ENCODE assay signal across 8 cellular contexts in the genomic region with DNA sequence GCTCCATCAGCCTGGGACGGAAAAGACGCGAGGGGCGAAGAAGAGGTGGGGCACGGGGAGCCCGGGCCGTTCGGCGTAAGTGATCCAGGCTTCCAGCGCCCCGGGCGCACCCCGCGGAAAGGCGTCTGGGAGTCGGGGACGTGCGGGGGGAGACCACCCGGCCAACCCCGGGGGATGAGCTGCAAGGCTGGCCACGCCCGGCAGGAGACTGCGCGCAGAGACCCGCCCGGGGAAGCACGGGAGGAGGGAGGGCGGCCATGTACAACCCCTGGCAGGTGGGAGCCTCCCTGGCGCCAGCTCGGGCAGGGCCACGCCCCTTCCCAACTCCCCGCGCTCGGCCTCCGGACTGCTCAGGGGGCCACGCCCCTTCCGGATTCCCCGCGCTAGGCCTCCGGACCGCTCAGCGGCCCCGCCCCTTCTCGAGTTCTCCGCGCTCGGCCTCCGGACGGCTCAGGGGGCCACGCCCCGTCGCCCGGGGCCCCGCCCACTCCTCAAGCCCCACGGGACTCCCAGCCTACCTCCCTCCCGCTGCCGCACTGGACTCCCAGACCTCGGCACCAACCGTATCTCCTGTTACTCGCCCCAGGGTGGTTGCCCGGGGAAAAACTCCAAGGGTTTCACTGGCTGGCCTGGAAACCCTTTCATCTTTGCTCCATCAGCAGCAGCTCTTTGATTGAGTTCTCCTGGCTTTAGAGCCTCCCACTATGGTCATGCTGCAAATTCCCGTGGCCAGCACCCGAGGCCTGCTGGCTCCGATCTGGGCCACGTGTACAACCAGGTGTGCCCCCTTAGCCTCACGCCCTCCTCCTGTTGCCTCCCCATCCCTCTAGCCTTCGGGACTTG.
DNase-seq lines count a peak whose midpoint lies in the region; ATAC-seq and TF ChIP-seq lines count a peak whose summit lies in the region.

No MANE protein-coding gene starts in this region.

- H3K36me3 ChIP-seq in CD8-positive, alpha-beta T cell (ENCODE audit: insufficient read depth, low read length): no peaks in the 10 kb centered on the region
- H3K36me3 ChIP-seq in mucosa of descending colon (ENCODE audit: low read depth): no peaks in the 10 kb centered on the region

- peaks cover 10% of the 10 kb centered on the region for H3K4me1 Mint-ChIP-seq in CD8-positive, alpha-beta T cell (ENCODE audit: low read depth)

- no peak for TF ChIP-seq CTCF in CD8-positive, alpha-beta T cell (IDR thresholded peaks at IDR 0.05)
- TF ChIP-seq CTCF in GM20000 (IDR thresholded peaks at IDR 0.05; ENCODE audit: extremely low read depth, missing control alignments): no peak
- no peak for TF ChIP-seq CTCF in epithelial cell of proximal tubule (conservative IDR thresholded peaks at IDR 0.05; ENCODE audit: low read depth, low read length)
- no peak for TF ChIP-seq CTCF in mucosa of descending colon (IDR thresholded peaks at IDR 0.05)

- H3K27ac ChIP-seq in CD8-positive, alpha-beta T cell (ENCODE audit: low read depth, low read length): no peak overlapping the region

- no peaks in the 10 kb centered on the region for H3K27me3 ChIP-seq in CD8-positive, alpha-beta T cell (ENCODE audit: insufficient read depth, low read length)

- ATAC-seq in CD8-positive, alpha-beta T cell: peak; percentile 80
- ATAC-seq in mucosa of descending colon: peak; percentile 96

- POLR2A ChIA-PET in CD8-positive, alpha-beta T cell (lab: Charles Lee): interaction anchor here (1.0 kb wide), 1 partner anchor 12 kb away, joined by 7 read pairs; no protein-coding TSS in a partner anchor

- peak overlapping the region; percentile 88 for H3K4me3 Mint-ChIP-seq in CD8-positive, alpha-beta T cell

- H3K9me3 Mint-ChIP-seq in CD8-positive, alpha-beta T cell: no peaks in the 10 kb centered on the region

- H3K27ac Mint-ChIP-seq in CD8-positive, alpha-beta T cell: no peak overlapping the region

- intact Hi-C loops in CD8-positive, alpha-beta T cell (cut with DNase I, micrococcal nuclease): loop anchor here (1.0 to 10.0 kb wide), 2 partner anchors 171 to 571 kb away; no protein-coding TSS in a partner anchor
- intact Hi-C loops in mucosa of descending colon (cut with DNase I, micrococcal nuclease): no loop called here

- peak; percentile 12 to 73 (median 59) for DNase-seq in CD8-positive, alpha-beta T cell
- DNase-seq in GM20000 (ENCODE audit: low spot score): peak; percentile 97
- peak; percentile 63 for DNase-seq in HS-27A (ENCODE audit: low read depth)
- peak; percentile 96 for DNase-seq in NOMO-1 treated with DMSO at 0.1 percent for 48 hours (lab: John Stamatoyannopoulos, UW; ENCODE audit: unreplicated experiment)
- peak; percentile 70 for DNase-seq in activated T-cell treated with anti-CD3 and anti-CD28 coated beads, Interleukin-2, amount 50 U/mL, for 1 hour
- no peak for DNase-seq in epithelial cell of proximal tubule (ENCODE audit: low read depth)
- peak; percentile 90 to 93 (median 91) for DNase-seq in mucosa of descending colon
- peak; percentile 84 to 87 for DNase-seq in stimulated activated CD8-positive, alpha-beta memory T cell treated with anti-CD3 and anti-CD28 coated beads, Interleukin-2, amount 100 ng/mL, for 48 hours (ENCODE audit: low read depth in 2 of 2)

- H3K36me3 Mint-ChIP-seq in CD8-positive, alpha-beta T cell: no peaks in the 10 kb centered on the region

- CTCF ChIA-PET in CD8-positive, alpha-beta T cell (lab: Charles Lee): interaction anchor here (1.3 kb wide), 1 partner anchor 964 kb away, joined by 3 read pairs; no protein-coding TSS in a partner anchor

- no peaks in the 10 kb centered on the region for H3K9me3 ChIP-seq in CD8-positive, alpha-beta T cell (ENCODE audit: low read length)
- no peaks in the 10 kb centered on the region for H3K9me3 ChIP-seq in mucosa of descending colon

- H3K4me1 ChIP-seq in CD8-positive, alpha-beta T cell (ENCODE audit: insufficient read depth, low read length): peaks cover 8% of the 10 kb centered on the region
- peaks cover 7% of the 10 kb centered on the region for H3K4me1 ChIP-seq in mucosa of descending colon (ENCODE audit: low read depth)

- H3K4me3 ChIP-seq in CD8-positive, alpha-beta T cell (ENCODE audit: low read depth, low read length): peak overlapping the region; percentile 50
- H3K4me3 ChIP-seq in epithelial cell of proximal tubule (ENCODE audit: low read depth, low read length) (peak overlapping the region; percentile 70), mucosa of descending colon (peak overlapping the region; percentile 17)

- peaks cover 2% of the 10 kb centered on the region for H3K27me3 Mint-ChIP-seq in CD8-positive, alpha-beta T cell (ENCODE audit: low read depth)

Comparison
In these comparisons a context has a peak if more than half of its experiments do, and no peak if none do; other contexts are left out.
1. H3K4me3 ChIP-seq: peak in every context shown above with its lines; median percentile 70 in epithelial cell of proximal tubule; 50 in CD8-positive, alpha-beta T cell; 17 in mucosa of descending colon.
2. intact Hi-C loops: an anchor here in CD8-positive, alpha-beta T cell (1.0 to 10.0 kb wide); none called in mucosa of descending colon.